ENCODE assay signal across 1 cellular context in the genomic region with DNA sequence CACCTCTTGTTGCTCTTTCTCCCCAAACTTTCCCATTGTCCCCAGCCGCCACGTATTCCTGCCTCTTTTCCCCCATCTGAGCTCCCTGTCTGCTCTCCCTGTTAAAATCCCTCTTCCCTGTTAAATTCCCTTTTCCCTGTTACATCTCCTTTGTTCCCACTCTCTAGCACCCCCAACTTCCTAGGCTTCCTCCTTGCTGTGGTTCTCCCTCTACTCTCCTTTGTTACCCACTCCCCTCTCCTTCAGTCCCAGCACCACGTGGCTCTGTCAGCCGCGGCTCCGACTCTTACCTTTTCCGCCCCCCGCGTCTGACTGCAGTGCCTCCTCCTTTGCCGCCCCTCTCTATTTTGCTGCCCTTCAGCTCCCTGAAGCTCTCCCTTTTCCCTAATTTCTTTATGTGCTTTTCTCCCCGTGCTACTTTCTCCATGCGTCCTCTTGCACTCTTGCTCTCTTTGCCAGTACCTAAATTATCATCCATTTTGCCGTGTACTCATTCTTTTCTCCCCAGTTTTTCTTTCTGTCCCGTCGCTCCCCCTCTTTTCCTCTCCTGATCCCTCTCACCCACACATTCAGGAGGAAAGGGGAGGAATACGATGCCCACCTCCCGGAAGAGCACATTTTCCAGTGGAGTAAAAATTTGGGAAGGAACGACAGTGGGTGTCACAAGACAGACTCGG.
TF ChIP-seq lines count a peak whose summit lies in the region.

No MANE protein-coding gene starts in this region.

TF ChIP-seq in K562, 482 proteins besides CTCF, POLR2A, EP300 and RAD21 (continued from another document):
- TF ChIP-seq, protein P1, sequence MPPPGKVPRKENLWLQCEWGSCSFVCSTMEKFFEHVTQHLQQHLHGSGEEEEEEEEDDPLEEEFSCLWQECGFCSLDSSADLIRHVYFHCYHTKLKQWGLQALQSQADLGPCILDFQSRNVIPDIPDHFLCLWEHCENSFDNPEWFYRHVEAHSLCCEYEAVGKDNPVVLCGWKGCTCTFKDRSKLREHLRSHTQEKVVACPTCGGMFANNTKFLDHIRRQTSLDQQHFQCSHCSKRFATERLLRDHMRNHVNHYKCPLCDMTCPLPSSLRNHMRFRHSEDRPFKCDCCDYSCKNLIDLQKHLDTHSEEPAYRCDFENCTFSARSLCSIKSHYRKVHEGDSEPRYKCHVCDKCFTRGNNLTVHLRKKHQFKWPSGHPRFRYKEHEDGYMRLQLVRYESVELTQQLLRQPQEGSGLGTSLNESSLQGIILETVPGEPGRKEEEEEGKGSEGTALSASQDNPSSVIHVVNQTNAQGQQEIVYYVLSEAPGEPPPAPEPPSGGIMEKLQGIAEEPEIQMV (tag; conservative IDR thresholded peaks at IDR 0.05; ENCODE audit: low read depth) = no peak
- TF ChIP-seq TCF3 (CRISPR knock-in tag; IDR thresholded peaks at IDR 0.05) = no peak
- TF ChIP-seq, protein P2, sequence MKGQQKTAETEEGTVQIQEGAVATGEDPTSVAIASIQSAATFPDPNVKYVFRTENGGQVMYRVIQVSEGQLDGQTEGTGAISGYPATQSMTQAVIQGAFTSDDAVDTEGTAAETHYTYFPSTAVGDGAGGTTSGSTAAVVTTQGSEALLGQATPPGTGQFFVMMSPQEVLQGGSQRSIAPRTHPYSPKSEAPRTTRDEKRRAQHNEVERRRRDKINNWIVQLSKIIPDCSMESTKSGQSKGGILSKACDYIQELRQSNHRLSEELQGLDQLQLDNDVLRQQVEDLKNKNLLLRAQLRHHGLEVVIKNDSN (CRISPR knock-in tag; IDR thresholded peaks at IDR 0.05) = peak; percentile 70
- peak; percentile 25; the same call in 1 of the 2 replicates for TF ChIP-seq ARID1B (IDR thresholded peaks at IDR 0.05)
- 0 out of 2 replicates have a peak, but pooled peaks have one; percentile 33 for TF ChIP-seq HDAC2 (IDR thresholded peaks at IDR 0.05)
- TF ChIP-seq, protein P3, sequence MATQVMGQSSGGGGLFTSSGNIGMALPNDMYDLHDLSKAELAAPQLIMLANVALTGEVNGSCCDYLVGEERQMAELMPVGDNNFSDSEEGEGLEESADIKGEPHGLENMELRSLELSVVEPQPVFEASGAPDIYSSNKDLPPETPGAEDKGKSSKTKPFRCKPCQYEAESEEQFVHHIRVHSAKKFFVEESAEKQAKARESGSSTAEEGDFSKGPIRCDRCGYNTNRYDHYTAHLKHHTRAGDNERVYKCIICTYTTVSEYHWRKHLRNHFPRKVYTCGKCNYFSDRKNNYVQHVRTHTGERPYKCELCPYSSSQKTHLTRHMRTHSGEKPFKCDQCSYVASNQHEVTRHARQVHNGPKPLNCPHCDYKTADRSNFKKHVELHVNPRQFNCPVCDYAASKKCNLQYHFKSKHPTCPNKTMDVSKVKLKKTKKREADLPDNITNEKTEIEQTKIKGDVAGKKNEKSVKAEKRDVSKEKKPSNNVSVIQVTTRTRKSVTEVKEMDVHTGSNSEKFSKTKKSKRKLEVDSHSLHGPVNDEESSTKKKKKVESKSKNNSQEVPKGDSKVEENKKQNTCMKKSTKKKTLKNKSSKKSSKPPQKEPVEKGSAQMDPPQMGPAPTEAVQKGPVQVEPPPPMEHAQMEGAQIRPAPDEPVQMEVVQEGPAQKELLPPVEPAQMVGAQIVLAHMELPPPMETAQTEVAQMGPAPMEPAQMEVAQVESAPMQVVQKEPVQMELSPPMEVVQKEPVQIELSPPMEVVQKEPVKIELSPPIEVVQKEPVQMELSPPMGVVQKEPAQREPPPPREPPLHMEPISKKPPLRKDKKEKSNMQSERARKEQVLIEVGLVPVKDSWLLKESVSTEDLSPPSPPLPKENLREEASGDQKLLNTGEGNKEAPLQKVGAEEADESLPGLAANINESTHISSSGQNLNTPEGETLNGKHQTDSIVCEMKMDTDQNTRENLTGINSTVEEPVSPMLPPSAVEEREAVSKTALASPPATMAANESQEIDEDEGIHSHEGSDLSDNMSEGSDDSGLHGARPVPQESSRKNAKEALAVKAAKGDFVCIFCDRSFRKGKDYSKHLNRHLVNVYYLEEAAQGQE (CRISPR knock-in tag; IDR thresholded peaks at IDR 0.05; ENCODE audit: low read depth) = no peak
- TF ChIP-seq NFYB (IDR thresholded peaks at IDR 0.05; ENCODE audit: extremely low read depth, insufficient read length) = no peak
- no peak for TF ChIP-seq SMARCA5 (IDR thresholded peaks at IDR 0.05)
- TF ChIP-seq PCBP1 (IDR thresholded peaks at IDR 0.05; ENCODE audit: low read depth, low read length, poor library complexity, severe bottlenecking) = no peak
- TF ChIP-seq CREM (IDR thresholded peaks at IDR 0.05; ENCODE audit: low read depth) = no peak
- peak; percentile 62 for TF ChIP-seq L3MBTL2 (IDR thresholded peaks at IDR 0.05)
- TF ChIP-seq, protein P4, sequence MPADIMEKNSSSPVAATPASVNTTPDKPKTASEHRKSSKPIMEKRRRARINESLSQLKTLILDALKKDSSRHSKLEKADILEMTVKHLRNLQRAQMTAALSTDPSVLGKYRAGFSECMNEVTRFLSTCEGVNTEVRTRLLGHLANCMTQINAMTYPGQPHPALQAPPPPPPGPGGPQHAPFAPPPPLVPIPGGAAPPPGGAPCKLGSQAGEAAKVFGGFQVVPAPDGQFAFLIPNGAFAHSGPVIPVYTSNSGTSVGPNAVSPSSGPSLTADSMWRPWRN (IDR thresholded peaks at IDR 0.05; ENCODE audit: low read depth) = no peak
- no peak; the same call in 1 of the 2 replicates for TF ChIP-seq BCOR (IDR thresholded peaks at IDR 0.05)
- no peak for TF ChIP-seq ATF7 (IDR thresholded peaks at IDR 0.05)
- TF ChIP-seq EP400 (IDR thresholded peaks at IDR 0.05) = peak; percentile 76
- TF ChIP-seq, protein P5, sequence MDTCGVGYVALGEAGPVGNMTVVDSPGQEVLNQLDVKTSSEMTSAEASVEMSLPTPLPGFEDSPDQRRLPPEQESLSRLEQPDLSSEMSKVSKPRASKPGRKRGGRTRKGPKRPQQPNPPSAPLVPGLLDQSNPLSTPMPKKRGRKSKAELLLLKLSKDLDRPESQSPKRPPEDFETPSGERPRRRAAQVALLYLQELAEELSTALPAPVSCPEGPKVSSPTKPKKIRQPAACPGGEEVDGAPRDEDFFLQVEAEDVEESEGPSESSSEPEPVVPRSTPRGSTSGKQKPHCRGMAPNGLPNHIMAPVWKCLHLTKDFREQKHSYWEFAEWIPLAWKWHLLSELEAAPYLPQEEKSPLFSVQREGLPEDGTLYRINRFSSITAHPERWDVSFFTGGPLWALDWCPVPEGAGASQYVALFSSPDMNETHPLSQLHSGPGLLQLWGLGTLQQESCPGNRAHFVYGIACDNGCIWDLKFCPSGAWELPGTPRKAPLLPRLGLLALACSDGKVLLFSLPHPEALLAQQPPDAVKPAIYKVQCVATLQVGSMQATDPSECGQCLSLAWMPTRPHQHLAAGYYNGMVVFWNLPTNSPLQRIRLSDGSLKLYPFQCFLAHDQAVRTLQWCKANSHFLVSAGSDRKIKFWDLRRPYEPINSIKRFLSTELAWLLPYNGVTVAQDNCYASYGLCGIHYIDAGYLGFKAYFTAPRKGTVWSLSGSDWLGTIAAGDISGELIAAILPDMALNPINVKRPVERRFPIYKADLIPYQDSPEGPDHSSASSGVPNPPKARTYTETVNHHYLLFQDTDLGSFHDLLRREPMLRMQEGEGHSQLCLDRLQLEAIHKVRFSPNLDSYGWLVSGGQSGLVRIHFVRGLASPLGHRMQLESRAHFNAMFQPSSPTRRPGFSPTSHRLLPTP (IDR thresholded peaks at IDR 0.05; ENCODE audit: borderline replicate concordance, extremely low read depth, insufficient read length) = no peak
- no peak for TF ChIP-seq STAT5B (CRISPR knock-in tag; IDR thresholded peaks at IDR 0.05)
- TF ChIP-seq, protein P6, sequence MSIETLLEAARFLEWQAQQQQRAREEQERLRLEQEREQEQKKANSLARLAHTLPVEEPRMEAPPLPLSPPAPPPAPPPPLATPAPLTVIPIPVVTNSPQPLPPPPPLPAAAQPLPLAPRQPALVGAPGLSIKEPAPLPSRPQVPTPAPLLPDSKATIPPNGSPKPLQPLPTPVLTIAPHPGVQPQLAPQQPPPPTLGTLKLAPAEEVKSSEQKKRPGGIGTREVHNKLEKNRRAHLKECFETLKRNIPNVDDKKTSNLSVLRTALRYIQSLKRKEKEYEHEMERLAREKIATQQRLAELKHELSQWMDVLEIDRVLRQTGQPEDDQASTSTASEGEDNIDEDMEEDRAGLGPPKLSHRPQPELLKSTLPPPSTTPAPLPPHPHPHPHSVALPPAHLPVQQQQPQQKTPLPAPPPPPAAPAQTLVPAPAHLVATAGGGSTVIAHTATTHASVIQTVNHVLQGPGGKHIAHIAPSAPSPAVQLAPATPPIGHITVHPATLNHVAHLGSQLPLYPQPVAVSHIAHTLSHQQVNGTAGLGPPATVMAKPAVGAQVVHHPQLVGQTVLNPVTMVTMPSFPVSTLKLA (conservative IDR thresholded peaks at IDR 0.05) = peak; percentile 94 to 95
- TF ChIP-seq, protein P7, sequence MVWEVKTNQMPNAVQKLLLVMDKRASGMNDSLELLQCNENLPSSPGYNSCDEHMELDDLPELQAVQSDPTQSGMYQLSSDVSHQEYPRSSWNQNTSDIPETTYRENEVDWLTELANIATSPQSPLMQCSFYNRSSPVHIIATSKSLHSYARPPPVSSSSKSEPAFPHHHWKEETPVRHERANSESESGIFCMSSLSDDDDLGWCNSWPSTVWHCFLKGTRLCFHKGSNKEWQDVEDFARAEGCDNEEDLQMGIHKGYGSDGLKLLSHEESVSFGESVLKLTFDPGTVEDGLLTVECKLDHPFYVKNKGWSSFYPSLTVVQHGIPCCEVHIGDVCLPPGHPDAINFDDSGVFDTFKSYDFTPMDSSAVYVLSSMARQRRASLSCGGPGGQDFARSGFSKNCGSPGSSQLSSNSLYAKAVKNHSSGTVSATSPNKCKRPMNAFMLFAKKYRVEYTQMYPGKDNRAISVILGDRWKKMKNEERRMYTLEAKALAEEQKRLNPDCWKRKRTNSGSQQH (CRISPR knock-in tag; IDR thresholded peaks at IDR 0.05) = peak; percentile 34; the same call in 1 of the 2 replicates
